Comparison of ENCODE assay signal across 9 cellular contexts in genomic region chrX:107825698-107826285, GRCh38. TPM values are rescaled to one million over a fixed set of nuclear protein-coding genes. Genes with fewer than 3 reads are reported as not detected.
A peak's percentile ranks its signal among the peaks of the same experiment; 100 is the strongest.
DNase-seq lines count a peak whose midpoint lies in the region; ATAC-seq, FAIRE-seq and TF ChIP-seq lines count a peak whose summit lies in the region.
"Had no signal": no experiment of that assay in that cellular context is flagged by ENCODE, and none has a peak within 500 bp of the region (broad histone marks: within the 10 kb centered on the region; RNA-seq: fewer than 3 reads in every experiment).

A gene with protein sequence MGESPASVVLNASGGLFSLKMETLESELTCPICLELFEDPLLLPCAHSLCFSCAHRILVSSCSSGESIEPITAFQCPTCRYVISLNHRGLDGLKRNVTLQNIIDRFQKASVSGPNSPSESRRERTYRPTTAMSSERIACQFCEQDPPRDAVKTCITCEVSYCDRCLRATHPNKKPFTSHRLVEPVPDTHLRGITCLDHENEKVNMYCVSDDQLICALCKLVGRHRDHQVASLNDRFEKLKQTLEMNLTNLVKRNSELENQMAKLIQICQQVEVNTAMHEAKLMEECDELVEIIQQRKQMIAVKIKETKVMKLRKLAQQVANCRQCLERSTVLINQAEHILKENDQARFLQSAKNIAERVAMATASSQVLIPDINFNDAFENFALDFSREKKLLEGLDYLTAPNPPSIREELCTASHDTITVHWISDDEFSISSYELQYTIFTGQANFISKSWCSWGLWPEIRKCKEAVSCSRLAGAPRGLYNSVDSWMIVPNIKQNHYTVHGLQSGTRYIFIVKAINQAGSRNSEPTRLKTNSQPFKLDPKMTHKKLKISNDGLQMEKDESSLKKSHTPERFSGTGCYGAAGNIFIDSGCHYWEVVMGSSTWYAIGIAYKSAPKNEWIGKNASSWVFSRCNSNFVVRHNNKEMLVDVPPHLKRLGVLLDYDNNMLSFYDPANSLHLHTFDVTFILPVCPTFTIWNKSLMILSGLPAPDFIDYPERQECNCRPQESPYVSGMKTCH (plus strand): TSS chrX:107825866. CDS start chrX:107826427, 561 bp downstream.

- POLR2A ChIA-PET in A549 (lab: Yijun Ruan, JAX) = interaction anchor here (0.6 kb wide), 1 partner anchor 110 kb away, joined by 3 read pairs; no protein-coding TSS in a partner anchor

- 0% methylated on average over 8 of the region's 43 CpGs for WGBS in A549 (ENCODE audit: missing lambda C conversion rate)

- peaks cover 5% of the 10 kb centered on the region for H3K27me3 ChIP-seq in keratinocyte (ENCODE audit: control insufficient read depth, extremely low read depth, insufficient read depth, low read length)

- peak; percentile 46 to 66 for DNase-seq in A549 (ENCODE audit: low read depth in 1 of 2, low spot score in 1 of 2)
- peak; percentile 28 for DNase-seq in HTR-8/SVneo (ENCODE audit: insufficient read length, low spot score)
- DNase-seq in T1000 (lab: John Stamatoyannopoulos, UW) = peak; percentile 1
- DNase-seq in cardiac fibroblast (ENCODE audit: low read depth in 2 of 2) = peak; percentile 49 to 51
- DNase-seq in keratinocyte (ENCODE audit: low read depth, low spot score) = no peak
- DNase-seq in stimulated activated CD4-positive, alpha-beta T cell treated with anti-CD3 and anti-CD28 coated beads, Interleukin-12 subunit alpha, Interleukin-12 subunit beta, amount 100 ng/mL, for 48 hours (ENCODE audit: low read depth in 2 of 3, low spot score in 1 of 3) = peak; percentile 9 to 29 (median 15)
- DNase-seq in middle frontal gyrus (ENCODE audit: extremely low spot score, low spot score) = no peak

- H3K27ac ChIP-seq in A549 (peak within 1 kb of the TSS; percentile 79 to 93), keratinocyte (ENCODE audit: control insufficient read depth, insufficient read depth, low read length) (peak within 1 kb of the TSS; percentile 55)

- H3K9me3 ChIP-seq in A549 (no peaks in the 10 kb centered on the region), keratinocyte (ENCODE audit: control insufficient read depth, low read depth, low read length) (no peaks in the 10 kb centered on the region)

- no peaks in the 10 kb centered on the region for H3K36me3 ChIP-seq in keratinocyte (ENCODE audit: control insufficient read depth in 2 of 2, extremely low read depth in 1 of 2, insufficient read depth in 2 of 2, low read length in 2 of 2)

- peak within 1 kb of the TSS; percentile 72 for H3K9ac ChIP-seq in keratinocyte (ENCODE audit: control insufficient read depth, extremely low read depth, insufficient read depth, low read length)

- CTCF ChIA-PET in A549 (lab: Yijun Ruan, JAX) = interaction anchor here (0.8 to 1.4 kb wide), 4 partner anchors 41 to 220 kb away, joined by 3 read pairs; no protein-coding TSS in a partner anchor

- no peak for TF ChIP-seq EP300 in A549 (IDR thresholded peaks at IDR 0.05)

- no peak for TF ChIP-seq CTCF in A549 (IDR thresholded peaks at IDR 0.05)
- TF ChIP-seq CTCF in cardiac fibroblast (IDR thresholded peaks at IDR 0.05; ENCODE audit: low read depth, low read length) = no peak
- TF ChIP-seq CTCF in keratinocyte (optimal IDR thresholded peaks at IDR 0.05 in 1 of 3, IDR thresholded peaks at IDR 0.05 in 1 of 3, conservative IDR thresholded peaks at IDR 0.05 in 1 of 3; ENCODE audit: extremely low read depth in 1 of 3, insufficient read depth in 2 of 3, low read length in 3 of 3) = no peak

- ATAC-seq in A549 (peak; percentile 75 to 83), GM19035 (IDR thresholded peaks at IDR 0.05; ENCODE audit: unreplicated experiment) (peak; percentile 31)

- peak within 1 kb of the TSS; percentile 33 for H2AFZ ChIP-seq in keratinocyte (ENCODE audit: control insufficient read depth, low read length)

- dilution Hi-C loops in keratinocyte (cut with MboI; ENCODE audit: extremely low pct_ligation_motif_present, low sequenced_read_pairs) = no loop called here

- H3K4me1 ChIP-seq in A549 (peaks cover 13% of the 10 kb centered on the region), keratinocyte (ENCODE audit: control insufficient read depth, extremely low read depth, insufficient read depth, low read length) (no peaks in the 10 kb centered on the region)

- H3K4me3 ChIP-seq in A549 (peak within 1 kb of the TSS; percentile 61), cardiac fibroblast (replicated peaks in 1 of 2; ENCODE audit: low read depth in 2 of 2, low read length in 2 of 2) (peak within 1 kb of the TSS; percentile 49 to 56), keratinocyte (ENCODE audit: control insufficient read depth in 2 of 3, extremely low read depth in 1 of 3, insufficient read depth in 2 of 3, low read depth in 1 of 3, low read length in 3 of 3) (peak within 1 kb of the TSS; percentile 20 to 62 (median 51))

- no peaks in the 10 kb centered on the region for H3K9me1 ChIP-seq in keratinocyte (ENCODE audit: control insufficient read depth, extremely low read depth, insufficient read depth, low read length)

- TF ChIP-seq RAD21 in A549 (conservative IDR thresholded peaks at IDR 0.05 in 1 of 2, IDR thresholded peaks at IDR 0.05 in 1 of 2) = no peak

- FAIRE-seq in A549 (lab: Jason Lieb, UNC) = no peak
- FAIRE-seq in HTR-8/SVneo (lab: Jason Lieb, UNC) = no peak
- FAIRE-seq in keratinocyte (lab: Jason Lieb, UNC) = no peak
- FAIRE-seq: GM18507 had no signal

- TF ChIP-seq POLR2A in A549 (IDR thresholded peaks at IDR 0.05; ENCODE audit: low read length) = peak; percentile 16; the same call in 1 of the 2 replicates

- peak within 1 kb of the TSS; percentile 94 for H3K4me2 ChIP-seq in A549
- peak within 1 kb of the TSS; percentile 57 for H3K4me2 ChIP-seq in keratinocyte (ENCODE audit: control insufficient read depth, extremely low read depth, insufficient read depth, low read depth, low read length)

- no peaks in the 10 kb centered on the region for H4K20me1 ChIP-seq in keratinocyte (ENCODE audit: control insufficient read depth, extremely low read depth, insufficient read depth, low read length)

- peaks cover 6% of the 10 kb centered on the region for H3K79me2 ChIP-seq in keratinocyte (ENCODE audit: control insufficient read depth, insufficient read depth, low read length)

TF ChIP-seq in A549, 52 proteins besides CTCF, POLR2A, EP300 and RAD21:
- no peak for TF ChIP-seq EHMT2 (IDR thresholded peaks at IDR 0.05; ENCODE audit: low read depth)
- no peak for TF ChIP-seq ZC3H11A (IDR thresholded peaks at IDR 0.05)
- TF ChIP-seq RNF2 (IDR thresholded peaks at IDR 0.05; ENCODE audit: borderline replicate concordance, low read depth) = no peak
- no peak for TF ChIP-seq HDAC2 (IDR thresholded peaks at IDR 0.05)
- no peak for TF ChIP-seq HES2 (IDR thresholded peaks at IDR 0.05)

RNA-seq across cellular contexts. Expression of the gene that starts here (rescaled TPM):
- polyA plus RNA-seq in A549 (2011; rRNA removed) (10.6 and 13.5 TPM in 2 replicates), A549 (2017; fragmentation: RNase III; extraction: RNeasy Plus Mini Kit Qiagen cat#74134 plus additional on column Dnase treatment) (4.3 to 5.1 TPM (median 4.6 TPM) in 3 replicates), keratinocyte (8.9 to 9.6 TPM (median 9.4 TPM) in 3 replicates)
- polyA plus RNA-seq in A549 (2012; cell fraction: cytosol; rRNA removed) = 3.4 and 4.2 TPM in 2 replicates
- polyA plus RNA-seq in A549 (2012; cell fraction: nucleus; rRNA removed) = 3.4 and 3.7 TPM in 2 replicates
- polyA minus RNA-seq in A549 (2011; rRNA and poly(A)+ RNA removed) = 74.1 and 101 TPM in 2 replicates
- polyA plus RNA-seq in keratinocyte (2011; ENCODE audit: low read depth) = 6.4 TPM
- polyA plus RNA-seq in keratinocyte (2011; cell fraction: cytosol; rRNA removed) = 8.6 and 9.9 TPM in 2 replicates
- polyA plus RNA-seq in keratinocyte (2011; cell fraction: nucleus; rRNA removed) = 8.9 and 11.3 TPM in 2 replicates
- polyA plus RNA-seq in keratinocyte (2012; ENCODE audit: low replicate concordance) = 7.7 and 8.8 TPM in 2 replicates
- polyA minus RNA-seq in keratinocyte = 46.2 to 74.8 TPM (median 67.5 TPM) in 3 replicates
- 26.7 TPM for polyA minus RNA-seq in keratinocyte (2011; cell fraction: cytosol; rRNA and poly(A)+ RNA removed)
- 21.4 and 25.5 TPM in 2 replicates for polyA minus RNA-seq in keratinocyte (2011; cell fraction: nucleus; rRNA and poly(A)+ RNA removed)

Comparison
In these comparisons a context has a peak if more than half of its experiments do, and no peak if none do; other contexts are left out.
1. DNase-seq: peak in A549 (2 of 2), HTR-8/SVneo (single experiment), T1000 (single experiment), cardiac fibroblast (2 of 2) and stimulated activated CD4-positive, alpha-beta T cell treated with anti-CD3 and anti-CD28 coated beads, Interleukin-12 subunit alpha, Interleukin-12 subunit beta, amount 100 ng/mL, for 48 hours (3 of 3); none in keratinocyte (single experiment) and middle frontal gyrus (single experiment).
2. Peak in every context shown above with its lines, with median percentiles within 50 percentile points of each other: H3K4me3 ChIP-seq.